ENCODE assay signal across 1 cellular context in genomic region chr9:124506931-124507879, GRCh38.
TF ChIP-seq lines count a peak whose summit lies in the region.

TSS of gene NR5A1 (minus strand) at chr9:124507399. CDS start at chr9:124503395, 4,004 bp downstream.

TF ChIP-seq in HepG2, 621 proteins besides CTCF, POLR2A, EP300 and RAD21 (continued from another document and continues in another):
- TF ChIP-seq, protein P1, sequence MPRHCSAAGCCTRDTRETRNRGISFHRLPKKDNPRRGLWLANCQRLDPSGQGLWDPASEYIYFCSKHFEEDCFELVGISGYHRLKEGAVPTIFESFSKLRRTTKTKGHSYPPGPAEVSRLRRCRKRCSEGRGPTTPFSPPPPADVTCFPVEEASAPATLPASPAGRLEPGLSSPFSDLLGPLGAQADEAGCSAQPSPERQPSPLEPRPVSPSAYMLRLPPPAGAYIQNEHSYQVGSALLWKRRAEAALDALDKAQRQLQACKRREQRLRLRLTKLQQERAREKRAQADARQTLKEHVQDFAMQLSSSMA (CRISPR knock-in tag; IDR thresholded peaks at IDR 0.05), result no peak
- TF ChIP-seq, protein P2, sequence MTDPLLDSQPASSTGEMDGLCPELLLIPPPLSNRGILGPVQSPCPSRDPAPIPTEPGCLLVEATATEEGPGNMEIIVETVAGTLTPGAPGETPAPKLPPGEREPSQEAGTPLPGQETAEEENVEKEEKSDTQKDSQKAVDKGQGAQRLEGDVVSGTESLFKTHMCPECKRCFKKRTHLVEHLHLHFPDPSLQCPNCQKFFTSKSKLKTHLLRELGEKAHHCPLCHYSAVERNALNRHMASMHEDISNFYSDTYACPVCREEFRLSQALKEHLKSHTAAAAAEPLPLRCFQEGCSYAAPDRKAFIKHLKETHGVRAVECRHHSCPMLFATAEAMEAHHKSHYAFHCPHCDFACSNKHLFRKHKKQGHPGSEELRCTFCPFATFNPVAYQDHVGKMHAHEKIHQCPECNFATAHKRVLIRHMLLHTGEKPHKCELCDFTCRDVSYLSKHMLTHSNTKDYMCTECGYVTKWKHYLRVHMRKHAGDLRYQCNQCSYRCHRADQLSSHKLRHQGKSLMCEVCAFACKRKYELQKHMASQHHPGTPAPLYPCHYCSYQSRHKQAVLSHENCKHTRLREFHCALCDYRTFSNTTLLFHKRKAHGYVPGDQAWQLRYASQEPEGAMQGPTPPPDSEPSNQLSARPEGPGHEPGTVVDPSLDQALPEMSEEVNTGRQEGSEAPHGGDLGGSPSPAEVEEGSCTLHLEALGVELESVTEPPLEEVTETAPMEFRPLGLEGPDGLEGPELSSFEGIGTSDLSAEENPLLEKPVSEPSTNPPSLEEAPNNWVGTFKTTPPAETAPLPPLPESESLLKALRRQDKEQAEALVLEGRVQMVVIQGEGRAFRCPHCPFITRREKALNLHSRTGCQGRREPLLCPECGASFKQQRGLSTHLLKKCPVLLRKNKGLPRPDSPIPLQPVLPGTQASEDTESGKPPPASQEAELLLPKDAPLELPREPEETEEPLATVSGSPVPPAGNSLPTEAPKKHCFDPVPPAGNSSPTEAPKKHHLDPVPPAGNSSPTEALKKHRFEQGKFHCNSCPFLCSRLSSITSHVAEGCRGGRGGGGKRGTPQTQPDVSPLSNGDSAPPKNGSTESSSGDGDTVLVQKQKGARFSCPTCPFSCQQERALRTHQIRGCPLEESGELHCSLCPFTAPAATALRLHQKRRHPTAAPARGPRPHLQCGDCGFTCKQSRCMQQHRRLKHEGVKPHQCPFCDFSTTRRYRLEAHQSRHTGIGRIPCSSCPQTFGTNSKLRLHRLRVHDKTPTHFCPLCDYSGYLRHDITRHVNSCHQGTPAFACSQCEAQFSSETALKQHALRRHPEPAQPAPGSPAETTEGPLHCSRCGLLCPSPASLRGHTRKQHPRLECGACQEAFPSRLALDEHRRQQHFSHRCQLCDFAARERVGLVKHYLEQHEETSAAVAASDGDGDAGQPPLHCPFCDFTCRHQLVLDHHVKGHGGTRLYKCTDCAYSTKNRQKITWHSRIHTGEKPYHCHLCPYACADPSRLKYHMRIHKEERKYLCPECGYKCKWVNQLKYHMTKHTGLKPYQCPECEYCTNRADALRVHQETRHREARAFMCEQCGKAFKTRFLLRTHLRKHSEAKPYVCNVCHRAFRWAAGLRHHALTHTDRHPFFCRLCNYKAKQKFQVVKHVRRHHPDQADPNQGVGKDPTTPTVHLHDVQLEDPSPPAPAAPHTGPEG (CRISPR knock-in tag; IDR thresholded peaks at IDR 0.05), result no peak
- peak; percentile 94 for TF ChIP-seq ZFY (CRISPR knock-in tag; IDR thresholded peaks at IDR 0.05)
- TF ChIP-seq JUN (CRISPR knock-in tag; IDR thresholded peaks at IDR 0.05), result 0 out of 2 replicates have a peak, but pooled peaks have one; percentile 14
- no peak for TF ChIP-seq CBX2 (IDR thresholded peaks at IDR 0.05; ENCODE audit: low read depth, low read length)
- TF ChIP-seq CBX2 (CRISPR knock-in tag; IDR thresholded peaks at IDR 0.05; ENCODE audit: low read depth), result no peak
- no peak for TF ChIP-seq ZNF235 (CRISPR knock-in tag; IDR thresholded peaks at IDR 0.05; ENCODE audit: borderline replicate concordance)
- TF ChIP-seq IRF2 (CRISPR knock-in tag; IDR thresholded peaks at IDR 0.05), result peak; percentile 36; the same call in 1 of the 2 replicates
- TF ChIP-seq ARNT (IDR thresholded peaks at IDR 0.05), result no peak
- no peak for TF ChIP-seq SSRP1 (CRISPR knock-in tag; IDR thresholded peaks at IDR 0.05)
- TF ChIP-seq ZSCAN25 (CRISPR knock-in tag; IDR thresholded peaks at IDR 0.05), result peak; percentile 68; the same call in 1 of the 2 replicates
- no peak for TF ChIP-seq MXI1 (IDR thresholded peaks at IDR 0.05; ENCODE audit: borderline replicate concordance, low read depth, low read length)
- peak; percentile 60; the same call in 1 of the 2 replicates for TF ChIP-seq LCORL (IDR thresholded peaks at IDR 0.05)
- peak; percentile 38 for TF ChIP-seq LCORL (CRISPR knock-in tag; IDR thresholded peaks at IDR 0.05)
- no peak for TF ChIP-seq ZMYM4 (CRISPR knock-in tag; IDR thresholded peaks at IDR 0.05)
- 0 out of 2 replicates have a peak, but pooled peaks have one; percentile 35 for TF ChIP-seq ZBTB37 (CRISPR knock-in tag; IDR thresholded peaks at IDR 0.05)
- TF ChIP-seq MYC (CRISPR knock-in tag; IDR thresholded peaks at IDR 0.05; ENCODE audit: borderline replicate concordance), result peak; percentile 75
- peak; percentile 64; the same call in 1 of the 2 replicates for TF ChIP-seq MED13 (CRISPR knock-in tag; IDR thresholded peaks at IDR 0.05)
- peak; percentile 61 for TF ChIP-seq BRD4 (CRISPR knock-in tag; IDR thresholded peaks at IDR 0.05)
- 0 out of 2 replicates have a peak, but pooled peaks have one; percentile 38 for TF ChIP-seq DMTF1 (CRISPR knock-in tag; IDR thresholded peaks at IDR 0.05)
- TF ChIP-seq ZNF296 (CRISPR knock-in tag; conservative IDR thresholded peaks at IDR 0.05), result peak; percentile 58; the same call in 1 of the 2 replicates
- TF ChIP-seq RELA (CRISPR knock-in tag; IDR thresholded peaks at IDR 0.05), result no peak
- TF ChIP-seq ZNF251 (CRISPR knock-in tag; IDR thresholded peaks at IDR 0.05), result no peak
- no peak for TF ChIP-seq CEBPB (IDR thresholded peaks at IDR 0.05; ENCODE audit: borderline replicate concordance, low read depth, low read length)
- TF ChIP-seq NR2F2 (IDR thresholded peaks at IDR 0.05; ENCODE audit: borderline replicate concordance, low read depth), result no peak
- peak; percentile 61; the same call in 1 of the 2 replicates for TF ChIP-seq DNMT3B (CRISPR knock-in tag; conservative IDR thresholded peaks at IDR 0.05)
- TF ChIP-seq, protein P3, sequence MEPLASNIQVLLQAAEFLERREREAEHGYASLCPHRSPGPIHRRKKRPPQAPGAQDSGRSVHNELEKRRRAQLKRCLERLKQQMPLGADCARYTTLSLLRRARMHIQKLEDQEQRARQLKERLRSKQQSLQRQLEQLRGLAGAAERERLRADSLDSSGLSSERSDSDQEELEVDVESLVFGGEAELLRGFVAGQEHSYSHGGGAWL (CRISPR knock-in tag; IDR thresholded peaks at IDR 0.05), result peak; percentile 48; the same call in 1 of the 2 replicates
- no peak for TF ChIP-seq ZNF713 (CRISPR knock-in tag; IDR thresholded peaks at IDR 0.05)
- TF ChIP-seq, protein P4, sequence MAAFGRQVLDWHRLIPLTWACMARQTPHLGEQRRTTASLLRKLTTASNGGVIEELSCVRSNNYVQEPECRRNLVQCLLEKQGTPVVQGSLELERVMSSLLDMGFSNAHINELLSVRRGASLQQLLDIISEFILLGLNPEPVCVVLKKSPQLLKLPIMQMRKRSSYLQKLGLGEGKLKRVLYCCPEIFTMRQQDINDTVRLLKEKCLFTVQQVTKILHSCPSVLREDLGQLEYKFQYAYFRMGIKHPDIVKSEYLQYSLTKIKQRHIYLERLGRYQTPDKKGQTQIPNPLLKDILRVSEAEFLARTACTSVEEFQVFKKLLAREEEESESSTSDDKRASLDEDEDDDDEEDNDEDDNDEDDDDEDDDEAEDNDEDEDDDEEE (CRISPR knock-in tag; IDR thresholded peaks at IDR 0.05), result no peak
- TF ChIP-seq GPN1 (CRISPR knock-in tag; IDR thresholded peaks at IDR 0.05; ENCODE audit: borderline replicate concordance), result no peak
- no peak for TF ChIP-seq SNRNP70 (IDR thresholded peaks at IDR 0.05; ENCODE audit: low read depth, low read length)
- no peak for TF ChIP-seq FOXJ3 (CRISPR knock-in tag; IDR thresholded peaks at IDR 0.05; ENCODE audit: borderline replicate concordance)
- TF ChIP-seq ZNF484 (CRISPR knock-in tag; IDR thresholded peaks at IDR 0.05; ENCODE audit: borderline replicate concordance, low read depth), result 0 out of 2 replicates have a peak, but pooled peaks have one; percentile 17
- TF ChIP-seq ZNF160 (CRISPR knock-in tag; IDR thresholded peaks at IDR 0.05), result no peak; the same call in 1 of the 2 replicates
- peak; percentile 78 for TF ChIP-seq PHF20 (CRISPR knock-in tag; IDR thresholded peaks at IDR 0.05)
- 0 out of 2 replicates have a peak, but pooled peaks have one; percentile 28 for TF ChIP-seq ZBTB3 (CRISPR knock-in tag; IDR thresholded peaks at IDR 0.05; ENCODE audit: borderline replicate concordance, low read depth)
- TF ChIP-seq JARID2 (CRISPR knock-in tag; IDR thresholded peaks at IDR 0.05; ENCODE audit: insufficient replicate concordance), result peak; percentile 64
- TF ChIP-seq PRPF4 (IDR thresholded peaks at IDR 0.05; ENCODE audit: low read depth, low read length, poor library complexity, severe bottlenecking), result no peak
- TF ChIP-seq, protein P5, sequence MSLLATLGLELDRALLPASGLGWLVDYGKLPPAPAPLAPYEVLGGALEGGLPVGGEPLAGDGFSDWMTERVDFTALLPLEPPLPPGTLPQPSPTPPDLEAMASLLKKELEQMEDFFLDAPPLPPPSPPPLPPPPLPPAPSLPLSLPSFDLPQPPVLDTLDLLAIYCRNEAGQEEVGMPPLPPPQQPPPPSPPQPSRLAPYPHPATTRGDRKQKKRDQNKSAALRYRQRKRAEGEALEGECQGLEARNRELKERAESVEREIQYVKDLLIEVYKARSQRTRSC (CRISPR knock-in tag; IDR thresholded peaks at IDR 0.05; ENCODE audit: low read depth), result no peak
- TF ChIP-seq ZNF367 (CRISPR knock-in tag; IDR thresholded peaks at IDR 0.05; ENCODE audit: borderline replicate concordance), result no peak
- TF ChIP-seq, protein P6, sequence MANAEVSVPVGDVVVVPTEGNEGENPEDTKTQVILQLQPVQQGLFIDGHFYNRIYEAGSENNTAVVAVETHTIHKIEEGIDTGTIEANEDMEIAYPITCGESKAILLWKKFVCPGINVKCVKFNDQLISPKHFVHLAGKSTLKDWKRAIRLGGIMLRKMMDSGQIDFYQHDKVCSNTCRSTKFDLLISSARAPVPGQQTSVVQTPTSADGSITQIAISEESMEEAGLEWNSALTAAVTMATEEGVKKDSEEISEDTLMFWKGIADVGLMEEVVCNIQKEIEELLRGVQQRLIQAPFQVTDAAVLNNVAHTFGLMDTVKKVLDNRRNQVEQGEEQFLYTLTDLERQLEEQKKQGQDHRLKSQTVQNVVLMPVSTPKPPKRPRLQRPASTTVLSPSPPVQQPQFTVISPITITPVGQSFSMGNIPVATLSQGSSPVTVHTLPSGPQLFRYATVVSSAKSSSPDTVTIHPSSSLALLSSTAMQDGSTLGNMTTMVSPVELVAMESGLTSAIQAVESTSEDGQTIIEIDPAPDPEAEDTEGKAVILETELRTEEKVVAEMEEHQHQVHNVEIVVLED (CRISPR knock-in tag; IDR thresholded peaks at IDR 0.05; ENCODE audit: borderline replicate concordance), result no peak
- no peak for TF ChIP-seq ZNF33A (CRISPR knock-in tag; IDR thresholded peaks at IDR 0.05; ENCODE audit: borderline replicate concordance)
- no peak for TF ChIP-seq MIER2 (CRISPR knock-in tag; IDR thresholded peaks at IDR 0.05)
- no peak for TF ChIP-seq ZNF7 (CRISPR knock-in tag; IDR thresholded peaks at IDR 0.05)
- no peak for TF ChIP-seq ELK4 (CRISPR knock-in tag; IDR thresholded peaks at IDR 0.05; ENCODE audit: borderline replicate concordance)
- no peak for TF ChIP-seq POLR2AphosphoS2 (IDR thresholded peaks at IDR 0.05; ENCODE audit: low read depth, low read length)
- TF ChIP-seq ZNF512B (CRISPR knock-in tag; IDR thresholded peaks at IDR 0.05; ENCODE audit: borderline replicate concordance), result no peak
